14 cellular contexts compared by ENCODE assay signal in genomic region chr1:147292635-147293251, GRCh38. TPM values are rescaled to one million over a fixed set of nuclear protein-coding genes. Genes with fewer than 3 reads are reported as not detected.
DNase-seq lines count a peak whose midpoint lies in the region; ATAC-seq and TF ChIP-seq lines count a peak whose summit lies in the region.
"Had no signal": no experiment of that assay in that cellular context is flagged by ENCODE, and none has a peak within 500 bp of the region (broad histone marks: within the 10 kb centered on the region; RNA-seq: fewer than 3 reads in every experiment).

No MANE protein-coding gene starts in this region.

- ATAC-seq in stimulated activated effector memory CD8-positive, alpha-beta T cell treated with anti-CD3 and anti-CD28 coated beads, Interleukin-12 subunit alpha, Interleukin-12 subunit beta, amount 100 ng/mL, for 72 hours: peak; percentile 70
- ATAC-seq in HG02588 (IDR thresholded peaks at IDR 0.05; ENCODE audit: unreplicated experiment): no peak
- ATAC-seq: gastroesophageal sphincter; naive thymus-derived CD8-positive, alpha-beta T cell had no signal

- peaks cover 100% of the 10 kb centered on the region for H3K36me3 Mint-ChIP-seq in activated T-cell treated with anti-CD3 and anti-CD28 coated beads, Interleukin-2, amount 50 U/mL, for 24 hours (ENCODE audit: low read depth)
- H3K36me3 Mint-ChIP-seq in stimulated activated effector memory CD8-positive, alpha-beta T cell treated with anti-CD3 and anti-CD28 coated beads, Interleukin-12 subunit alpha, Interleukin-12 subunit beta, amount 100 ng/mL, for 72 hours: no peaks in the 10 kb centered on the region

- no peak overlapping the region for H3K4me3 Mint-ChIP-seq in activated T-cell treated with anti-CD3 and anti-CD28 coated beads, Interleukin-2, amount 50 U/mL, for 24 hours
- H3K4me3 Mint-ChIP-seq in stimulated activated effector memory CD8-positive, alpha-beta T cell treated with anti-CD3 and anti-CD28 coated beads, Interleukin-12 subunit alpha, Interleukin-12 subunit beta, amount 100 ng/mL, for 72 hours: no peak overlapping the region
- H3K4me3 Mint-ChIP-seq: CD4-positive, CD25-positive, alpha-beta regulatory T cell; naive thymus-derived CD8-positive, alpha-beta T cell had no signal

- 79 to 81% methylated on average over 3 of the region's 3 CpGs for WGBS in testis, 2 donors

- no peaks in the 10 kb centered on the region for H3K9me3 ChIP-seq in testis

- peaks cover 18% of the 10 kb centered on the region for H3K9me3 Mint-ChIP-seq in activated T-cell treated with anti-CD3 and anti-CD28 coated beads, Interleukin-2, amount 50 U/mL, for 24 hours
- H3K9me3 Mint-ChIP-seq in stimulated activated effector memory CD8-positive, alpha-beta T cell treated with anti-CD3 and anti-CD28 coated beads, Interleukin-12 subunit alpha, Interleukin-12 subunit beta, amount 100 ng/mL, for 72 hours: no peaks in the 10 kb centered on the region

- H3K36me3 ChIP-seq in testis (ENCODE audit: low read depth, missing control alignments): no peaks in the 10 kb centered on the region

- no peak for DNase-seq in activated T-cell treated with anti-CD3 and anti-CD28 coated beads, Interleukin-2, amount 50 U/mL, for 24 hours
- DNase-seq in activated T-cell treated with anti-CD3 and anti-CD28 coated beads, Interleukin-2, amount 50 U/mL, for 48 hours: no peak
- DNase-seq in MV-4-11 (lab: John Stamatoyannopoulos, UW) (peak; percentile 12), epithelial cell of prostate (ENCODE audit: low read depth, low spot score) (peak; percentile 73), testis (no peak), cerebellum (ENCODE audit: low spot score) (no peak)
- DNase-seq in stimulated activated effector memory CD8-positive, alpha-beta T cell treated with anti-CD3 and anti-CD28 coated beads, Interleukin-12 subunit alpha, Interleukin-12 subunit beta, amount 100 ng/mL, for 72 hours (ENCODE audit: low spot score in 2 of 2): no peak
- DNase-seq: H7; naive thymus-derived CD8-positive, alpha-beta T cell; NCI-H2171; stimulated activated CD4-positive, alpha-beta T cell treated with anti-CD3 and anti-CD28 coated beads, Interleukin-2, amount 100 ng/mL, for 24 hours had no signal

- no peak for TF ChIP-seq CTCF in testis (IDR thresholded peaks at IDR 0.05)

- peak overlapping the region; percentile 68 for H3K27ac ChIP-seq in epithelial cell of prostate
- H3K27ac ChIP-seq in testis: no peak overlapping the region
- H3K27ac ChIP-seq: gastroesophageal sphincter had no signal

- H3K4me1 ChIP-seq in testis: no peaks in the 10 kb centered on the region
- H3K4me1 ChIP-seq: gastroesophageal sphincter had no signal

- intact Hi-C loops in testis (cut with DNase I; ENCODE audit: low total_unique reads): no loop called here

- no peak for TF ChIP-seq POLR2A in testis (IDR thresholded peaks at IDR 0.05)

- no peaks in the 10 kb centered on the region for H3K27me3 Mint-ChIP-seq in activated T-cell treated with anti-CD3 and anti-CD28 coated beads, Interleukin-2, amount 50 U/mL, for 24 hours
- H3K27me3 Mint-ChIP-seq: CD4-positive, CD25-positive, alpha-beta regulatory T cell; naive thymus-derived CD8-positive, alpha-beta T cell had no signal

- no peak overlapping the region for H3K4me3 ChIP-seq in testis
- H3K4me3 ChIP-seq: gastroesophageal sphincter had no signal

- no peaks in the 10 kb centered on the region for H3K27me3 ChIP-seq in testis
- H3K27me3 ChIP-seq: gastroesophageal sphincter had no signal

- H3K27ac Mint-ChIP-seq in activated T-cell treated with anti-CD3 and anti-CD28 coated beads, Interleukin-2, amount 50 U/mL, for 24 hours: peak overlapping the region; percentile 73
- H3K27ac Mint-ChIP-seq in stimulated activated effector memory CD8-positive, alpha-beta T cell treated with anti-CD3 and anti-CD28 coated beads, Interleukin-12 subunit alpha, Interleukin-12 subunit beta, amount 100 ng/mL, for 72 hours: peak overlapping the region; percentile 29
- H3K27ac Mint-ChIP-seq: naive thymus-derived CD8-positive, alpha-beta T cell had no signal

- peaks cover 17% of the 10 kb centered on the region for H3K4me1 Mint-ChIP-seq in activated T-cell treated with anti-CD3 and anti-CD28 coated beads, Interleukin-2, amount 50 U/mL, for 24 hours (ENCODE audit: low read depth)
- peaks cover 13% of the 10 kb centered on the region for H3K4me1 Mint-ChIP-seq in stimulated activated effector memory CD8-positive, alpha-beta T cell treated with anti-CD3 and anti-CD28 coated beads, Interleukin-12 subunit alpha, Interleukin-12 subunit beta, amount 100 ng/mL, for 72 hours

RNA-seq across cellular contexts. Expression of gene CHD1L, which starts 50.3 kb away (rescaled TPM):
- total RNA-seq in testis: 10 to 100 TPM; 29.7 to 43.9 TPM
- 50.9 TPM for polyA plus RNA-seq in testis (ENCODE audit: insufficient read depth, low read depth, low replicate concordance)
- total RNA-seq in cerebellum: 14.8 TPM

Comparison
In these comparisons a context has a peak if more than half of its experiments do, and no peak if none do; other contexts are left out.
1. DNase-seq: peak in MV-4-11 (single experiment) and epithelial cell of prostate (single experiment); none in activated T-cell treated with anti-CD3 and anti-CD28 coated beads, Interleukin-2, amount 50 U/mL, for 24 hours (single experiment), activated T-cell treated with anti-CD3 and anti-CD28 coated beads, Interleukin-2, amount 50 U/mL, for 48 hours (0 of 2), stimulated activated effector memory CD8-positive, alpha-beta T cell treated with anti-CD3 and anti-CD28 coated beads, Interleukin-12 subunit alpha, Interleukin-12 subunit beta, amount 100 ng/mL, for 72 hours (0 of 2), testis (single experiment) and cerebellum (single experiment).